In the genomic region with DNA sequence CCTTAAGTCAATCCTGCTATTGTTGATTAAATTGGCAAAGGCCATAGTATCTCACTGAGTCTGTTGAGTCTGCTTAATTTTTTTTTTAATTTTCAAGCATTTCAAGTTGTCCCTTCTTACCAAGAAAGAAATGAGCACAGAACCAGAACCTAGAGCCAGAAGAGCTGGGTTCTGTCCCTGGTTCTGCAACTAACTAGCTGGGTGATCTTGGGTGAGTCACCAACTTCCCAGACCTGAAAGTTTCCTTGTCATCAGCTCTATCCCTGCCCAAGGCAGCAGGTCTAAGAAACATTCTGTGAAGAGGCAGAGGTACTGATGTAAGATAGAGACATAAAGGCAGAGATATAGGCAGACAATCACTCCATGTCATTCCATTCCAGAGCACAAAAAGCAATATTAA, we compare ENCODE assay signal across 20 cellular contexts.
"Had no signal": no experiment of that assay in that cellular context is flagged by ENCODE, and none has a peak within 500 bp of the region (broad histone marks: within the 10 kb centered on the region; RNA-seq: fewer than 3 reads in every experiment).

No MANE protein-coding gene starts in this region.

- H3K9ac ChIP-seq: parathyroid adenoma had no signal

- H3K4me1 ChIP-seq: parathyroid adenoma, prostate gland had no signal

- H2AFZ ChIP-seq: parathyroid adenoma had no signal

- H3K27ac ChIP-seq: coronary artery, esophagus muscularis mucosa, parathyroid adenoma, prostate gland, right lobe of liver, thoracic aorta, transverse colon had no signal

- H3K4me3 ChIP-seq: coronary artery, esophagus muscularis mucosa, lung, prostate gland, right lobe of liver, thoracic aorta, transverse colon had no signal

- H3K27me3 ChIP-seq: esophagus muscularis mucosa, right lobe of liver, transverse colon had no signal

- H3K9me3 ChIP-seq: esophagus muscularis mucosa, prostate gland, right lobe of liver, thoracic aorta, transverse colon had no signal

- H3K36me3 ChIP-seq: esophagus muscularis mucosa, prostate gland, right lobe of liver, thoracic aorta, transverse colon had no signal

- ATAC-seq: left colon; left ventricle myocardium superior; naive thymus-derived CD4-positive, alpha-beta T cell; right lobe of liver; stimulated activated naive B cell treated with anti-CD40 and anti-IgM and Interleukin-4, amounts not matched to agents 10 μg/mL and 1 μg/mL and 100 μg/mL, for 72 hours; stimulated activated naive CD8-positive, alpha-beta T cell treated with anti-CD3 and anti-CD28 coated beads, Interleukin-15, amount 100 ng/mL, for 72 hours had no signal

- FAIRE-seq: endothelial cell of umbilical vein, kidney had no signal

- H3K79me2 ChIP-seq: parathyroid adenoma had no signal

- DNase-seq: effector CD4-positive, alpha-beta T cell; endodermal cell; immature natural killer cell; kidney; left colon; left ventricle myocardium superior; naive thymus-derived CD4-positive, alpha-beta T cell; nephron progenitor cell; right lobe of liver; stimulated activated CD4-positive, alpha-beta T cell treated with anti-CD3 and anti-CD28 coated beads, Interleukin-4, amount 100 ng/mL, for 24 hours; stimulated activated naive B cell treated with anti-CD40 and anti-IgM and Interleukin-4, amounts not matched to agents 10 μg/mL and 1 μg/mL and 100 μg/mL, for 72 hours; stimulated activated naive CD8-positive, alpha-beta T cell treated with anti-CD3 and anti-CD28 coated beads, Interleukin-15, amount 100 ng/mL, for 72 hours; transverse colon had no signal
